ENCODE assay signal across 17 cellular contexts in genomic region chr13:97460853-97461252, GRCh38.
A peak's percentile ranks its signal among the peaks of the same experiment; 100 is the strongest.
DNase-seq lines count a peak whose midpoint lies in the region; ATAC-seq and TF ChIP-seq lines count a peak whose summit lies in the region.
"Had no signal": no experiment of that assay in that cellular context is flagged by ENCODE, and none has a peak within 500 bp of the region (broad histone marks: within the 10 kb centered on the region; RNA-seq: fewer than 3 reads in every experiment).

No MANE protein-coding gene starts in this region.

- no peak overlapping the region for H3K9ac ChIP-seq in adipocyte (ENCODE audit: low read length)

- peak overlapping the region; percentile 27 for H3K4me3 Mint-ChIP-seq in activated naive CD4-positive, alpha-beta T cell treated with anti-CD3 and anti-CD28 coated beads, Interleukin-2, amount 50 U/mL, for 24 hours
- H3K4me3 Mint-ChIP-seq in activated naive CD4-positive, alpha-beta T cell treated with anti-CD3 and anti-CD28 coated beads, Interleukin-2, amount 10 ng/mL, durations not matched to agents 7 days and 5 days: no peak overlapping the region
- H3K4me3 Mint-ChIP-seq in stimulated activated naive CD8-positive, alpha-beta T cell treated with anti-CD3 and anti-CD28 coated beads, Interleukin-15, amount 100 ng/mL, for 72 hours: peak overlapping the region; percentile 36 to 54
- H3K4me3 Mint-ChIP-seq: central memory CD8-positive, alpha-beta T cell had no signal

- intact Hi-C loops in tibial artery (cut with DNase I; ENCODE audit: low total_unique reads): no loop called here

- no peak for TF ChIP-seq CTCF in tibial artery (IDR thresholded peaks at IDR 0.05)

- H3K27me3 Mint-ChIP-seq in activated naive CD4-positive, alpha-beta T cell treated with anti-CD3 and anti-CD28 coated beads, Interleukin-2, amount 50 U/mL, for 24 hours: no peaks in the 10 kb centered on the region
- H3K27me3 Mint-ChIP-seq in activated naive CD4-positive, alpha-beta T cell treated with anti-CD3 and anti-CD28 coated beads, Interleukin-2, amount 10 ng/mL, durations not matched to agents 7 days and 5 days: no peaks in the 10 kb centered on the region
- H3K27me3 Mint-ChIP-seq in stimulated activated naive CD8-positive, alpha-beta T cell treated with anti-CD3 and anti-CD28 coated beads, Interleukin-15, amount 100 ng/mL, for 72 hours: no peaks in the 10 kb centered on the region
- H3K27me3 Mint-ChIP-seq: central memory CD8-positive, alpha-beta T cell had no signal

- no peaks in the 10 kb centered on the region for H3K27me3 ChIP-seq in adipocyte (replicated peaks; ENCODE audit: control insufficient read depth, insufficient read depth, low read length)
- H3K27me3 ChIP-seq in tibial artery: no peaks in the 10 kb centered on the region
- H3K27me3 ChIP-seq: esophagus squamous epithelium, pancreas had no signal

- H3K9me3 ChIP-seq in adipocyte (ENCODE audit: control insufficient read depth, low read length): no peaks in the 10 kb centered on the region
- no peaks in the 10 kb centered on the region for H3K9me3 ChIP-seq in tibial artery
- H3K9me3 ChIP-seq: Caco-2, esophagus squamous epithelium, pancreas had no signal

- ATAC-seq in stimulated activated naive CD8-positive, alpha-beta T cell treated with anti-CD3 and anti-CD28 coated beads, Interleukin-15, amount 100 ng/mL, for 72 hours: no peak
- ATAC-seq in HG03354 (IDR thresholded peaks at IDR 0.05; ENCODE audit: poor library complexity, severe bottlenecking, unreplicated experiment): no peak
- ATAC-seq: K562 had no signal

- peaks cover under 1% of the 10 kb centered on the region for H3K9me3 Mint-ChIP-seq in activated naive CD4-positive, alpha-beta T cell treated with anti-CD3 and anti-CD28 coated beads, Interleukin-2, amount 50 U/mL, for 24 hours
- H3K9me3 Mint-ChIP-seq in activated naive CD4-positive, alpha-beta T cell treated with anti-CD3 and anti-CD28 coated beads, Interleukin-2, amount 10 ng/mL, durations not matched to agents 7 days and 5 days: no peaks in the 10 kb centered on the region
- peaks cover 0 to 2% of the 10 kb centered on the region in 2 donors for H3K9me3 Mint-ChIP-seq in stimulated activated naive CD8-positive, alpha-beta T cell treated with anti-CD3 and anti-CD28 coated beads, Interleukin-15, amount 100 ng/mL, for 72 hours
- H3K9me3 Mint-ChIP-seq: central memory CD8-positive, alpha-beta T cell had no signal

- H3K36me3 ChIP-seq in adipocyte (ENCODE audit: control insufficient read depth, insufficient read depth, low read length, severe bottlenecking): peaks cover 20% of the 10 kb centered on the region
- H3K36me3 ChIP-seq in tibial artery: peaks cover 7 to 20% (median 7%) of the 10 kb centered on the region in 3 donors
- H3K36me3 ChIP-seq: pancreas had no signal

- peaks cover 34% of the 10 kb centered on the region for H3K4me1 Mint-ChIP-seq in activated naive CD4-positive, alpha-beta T cell treated with anti-CD3 and anti-CD28 coated beads, Interleukin-2, amount 50 U/mL, for 24 hours
- peaks cover 28% of the 10 kb centered on the region for H3K4me1 Mint-ChIP-seq in activated naive CD4-positive, alpha-beta T cell treated with anti-CD3 and anti-CD28 coated beads, Interleukin-2, amount 10 ng/mL, durations not matched to agents 7 days and 5 days
- peaks cover 44% of the 10 kb centered on the region for H3K4me1 Mint-ChIP-seq in stimulated activated naive CD8-positive, alpha-beta T cell treated with anti-CD3 and anti-CD28 coated beads, Interleukin-15, amount 100 ng/mL, for 72 hours

- peak overlapping the region; percentile 57 for H3K4me3 ChIP-seq in adipocyte (ENCODE audit: low read length)
- no peak overlapping the region for H3K4me3 ChIP-seq in tibial artery
- H3K4me3 ChIP-seq: esophagus squamous epithelium, K562, pancreas had no signal

- peaks cover 9% of the 10 kb centered on the region for H3K36me3 Mint-ChIP-seq in activated naive CD4-positive, alpha-beta T cell treated with anti-CD3 and anti-CD28 coated beads, Interleukin-2, amount 50 U/mL, for 24 hours
- peaks cover 22% of the 10 kb centered on the region for H3K36me3 Mint-ChIP-seq in activated naive CD4-positive, alpha-beta T cell treated with anti-CD3 and anti-CD28 coated beads, Interleukin-2, amount 10 ng/mL, durations not matched to agents 7 days and 5 days

- CTCF ChIA-PET in activated naive CD4-positive, alpha-beta T cell treated with anti-CD3 and anti-CD28 coated beads, Interleukin-2, amount 10 ng/mL, durations not matched to agents 7 days and 5 days (lab: Charles Lee): interaction anchor here (0.6 kb wide), 1 partner anchor 352 kb away, joined by 3 read pairs; no protein-coding TSS in a partner anchor

- H3K4me1 ChIP-seq in adipocyte (ENCODE audit: control insufficient read depth, insufficient read depth, low read length) (peaks cover 23% of the 10 kb centered on the region), tibial artery (peaks cover 0 to 16% (median 2%) of the 10 kb centered on the region in 4 donors)
- H3K4me1 ChIP-seq: Caco-2, pancreas had no signal

- H3K27ac ChIP-seq in tibial artery: no peak overlapping the region
- H3K27ac ChIP-seq: esophagus squamous epithelium, HL-60, pancreas had no signal

- H3K27ac Mint-ChIP-seq in activated naive CD4-positive, alpha-beta T cell treated with anti-CD3 and anti-CD28 coated beads, Interleukin-2, amount 50 U/mL, for 24 hours: peak overlapping the region; percentile 66
- H3K27ac Mint-ChIP-seq in activated naive CD4-positive, alpha-beta T cell treated with anti-CD3 and anti-CD28 coated beads, Interleukin-2, amount 10 ng/mL, durations not matched to agents 7 days and 5 days: no peak overlapping the region
- H3K27ac Mint-ChIP-seq in stimulated activated naive CD8-positive, alpha-beta T cell treated with anti-CD3 and anti-CD28 coated beads, Interleukin-15, amount 100 ng/mL, for 72 hours: peak overlapping the region in 1 of 2 donors; percentile 73

- no peak for DNase-seq in activated naive CD4-positive, alpha-beta T cell treated with anti-CD3 and anti-CD28 coated beads, Interleukin-2, amount 10 ng/mL, durations not matched to agents 7 days and 5 days
- peak; percentile 11 for DNase-seq in NCI-H226
- no peak for DNase-seq in adipocyte (ENCODE audit: low read depth)
- no peak for DNase-seq in stimulated activated naive CD8-positive, alpha-beta T cell treated with anti-CD3 and anti-CD28 coated beads, Interleukin-15, amount 100 ng/mL, for 72 hours
- DNase-seq in tibial artery: no peak
- no peak for DNase-seq in NCI-H510A (lab: John Stamatoyannopoulos, UW)
- DNase-seq: Caco-2; effector CD8-positive, alpha-beta T cell; esophagus squamous epithelium; NCI-H1092 treated with DMSO at 0.1 percent for 48 hours; NCI-H82; pancreas had no signal
